ENCODE assay signal across 8 cellular contexts in the genomic region with DNA sequence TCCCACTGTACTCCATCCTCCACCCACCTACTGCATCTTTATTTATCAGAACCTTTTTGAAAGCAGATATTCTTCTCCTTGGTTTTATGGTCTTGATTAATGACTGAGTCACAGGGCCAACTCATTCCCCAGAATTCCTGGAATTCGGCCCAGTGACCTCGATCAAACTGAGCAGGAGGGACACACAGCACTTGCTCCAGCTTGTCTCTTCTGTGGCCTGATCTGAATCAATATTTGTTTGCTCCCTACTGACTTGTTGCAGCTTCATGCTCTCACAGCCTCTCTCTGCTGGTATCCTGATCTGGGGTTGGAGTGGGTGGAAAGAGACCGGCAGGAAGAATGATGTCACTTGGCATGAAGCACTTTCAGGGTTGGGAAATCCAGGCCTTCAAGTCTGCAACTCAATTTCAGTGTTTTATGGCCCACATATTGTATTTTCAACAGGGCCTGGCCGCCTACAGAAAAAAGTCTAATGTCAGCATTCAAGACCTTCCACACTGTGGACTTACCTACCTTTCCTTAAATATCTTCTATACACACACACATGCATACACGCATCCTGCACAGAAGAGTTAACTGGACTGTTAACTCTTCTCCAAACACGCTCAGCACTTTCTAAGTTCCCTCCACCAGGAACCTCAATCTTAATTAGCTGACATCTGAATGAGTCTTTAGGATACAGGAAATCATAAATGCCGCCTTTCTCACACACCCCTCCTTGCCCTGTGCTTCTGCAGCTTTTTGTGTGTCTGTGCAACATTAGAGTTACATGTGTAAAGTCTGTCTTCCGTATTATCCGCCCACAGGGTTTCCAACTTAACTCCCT. TPM values are rescaled to one million over a fixed set of nuclear protein-coding genes. Genes with fewer than 3 reads are reported as not detected.
DNase-seq lines count a peak whose midpoint lies in the region; ATAC-seq, FAIRE-seq and TF ChIP-seq lines count a peak whose summit lies in the region.

No MANE protein-coding gene starts in this region.

- FAIRE-seq in HTR-8/SVneo (lab: Jason Lieb, UNC): no peak

- H3K27me3 ChIP-seq in CD4-positive, CD25-positive, alpha-beta regulatory T cell (ENCODE audit: control insufficient read depth, insufficient read depth, low read length): no peaks in the 10 kb centered on the region

- H3K9me3 Mint-ChIP-seq in CD4-positive, CD25-positive, alpha-beta regulatory T cell: no peaks in the 10 kb centered on the region

- no peak for DNase-seq in CD4-positive, CD25-positive, alpha-beta regulatory T cell
- DNase-seq in HTR-8/SVneo (ENCODE audit: insufficient read length, low spot score) (peak; percentile 60), T1000 (lab: John Stamatoyannopoulos, UW) (peak; percentile 80), foreskin fibroblast (peak; percentile 99), renal cortical epithelial cell (ENCODE audit: low read depth) (peak; percentile 99)

- peak overlapping the region; percentile 53 for H3K4me3 ChIP-seq in CD4-positive, CD25-positive, alpha-beta regulatory T cell (ENCODE audit: low read depth, low read length)
- peak overlapping the region; percentile 79 to 99 for H3K4me3 ChIP-seq in foreskin fibroblast (ENCODE audit: low read depth in 1 of 2, low read length in 2 of 2)

- no peak for ATAC-seq in CD4-positive, CD25-positive, alpha-beta regulatory T cell (ENCODE audit: low read depth in 2 of 2)
- no peak for ATAC-seq in HG03280 (IDR thresholded peaks at IDR 0.05; ENCODE audit: unreplicated experiment)
- ATAC-seq in HG02840 (IDR thresholded peaks at IDR 0.05; ENCODE audit: low FRiP score, unreplicated experiment): no peak
- ATAC-seq in HG02970 (IDR thresholded peaks at IDR 0.05; ENCODE audit: low FRiP score, unreplicated experiment): no peak

- H3K36me3 ChIP-seq in CD4-positive, CD25-positive, alpha-beta regulatory T cell (ENCODE audit: control insufficient read depth, insufficient read depth, low read length): peaks cover 11% of the 10 kb centered on the region

- H3K27me3 Mint-ChIP-seq in CD4-positive, CD25-positive, alpha-beta regulatory T cell: no peaks in the 10 kb centered on the region

- TF ChIP-seq CTCF in foreskin fibroblast (IDR thresholded peaks at IDR 0.05; ENCODE audit: low read depth, low read length): no peak

- peak overlapping the region; percentile 3 to 71 (median 7) for H3K27ac Mint-ChIP-seq in CD4-positive, CD25-positive, alpha-beta regulatory T cell

- H3K4me1 Mint-ChIP-seq in CD4-positive, CD25-positive, alpha-beta regulatory T cell: peaks cover 22 to 86% (median 70%) of the 10 kb centered on the region in 4 donors

- H3K36me3 Mint-ChIP-seq in CD4-positive, CD25-positive, alpha-beta regulatory T cell: peaks cover 24% of the 10 kb centered on the region

- no peaks in the 10 kb centered on the region for H3K9me3 ChIP-seq in CD4-positive, CD25-positive, alpha-beta regulatory T cell (ENCODE audit: control insufficient read depth in 2 of 2, low read length in 2 of 2)

- H3K4me1 ChIP-seq in CD4-positive, CD25-positive, alpha-beta regulatory T cell (ENCODE audit: control insufficient read depth, insufficient read depth, low read length, poor library complexity, severe bottlenecking): peaks cover 94% of the 10 kb centered on the region

- peak overlapping the region in 3 of 4 donors; percentile 27 to 70 (median 60) for H3K4me3 Mint-ChIP-seq in CD4-positive, CD25-positive, alpha-beta regulatory T cell

- peak overlapping the region; percentile 67 for H3K27ac ChIP-seq in CD4-positive, CD25-positive, alpha-beta regulatory T cell (ENCODE audit: insufficient read depth, low read length, poor library complexity, severe bottlenecking)

RNA-seq across cellular contexts. Expression of gene ANXA2, which starts 4.6 kb away (rescaled TPM):
- total RNA-seq in CD4-positive, CD25-positive, alpha-beta regulatory T cell: 261 TPM
- 1,000 to 10,000 TPM in 2 of 4 donors, 100 to 1,000 TPM in 2; 681 to 1,236 (median 896) TPM for polyA plus RNA-seq in CD4-positive, CD25-positive, alpha-beta regulatory T cell
- total RNA-seq in renal cortical epithelial cell: 3,594 and 6,130 TPM in 2 replicates

Comparison
In these comparisons a context has a peak if more than half of its experiments do, and no peak if none do; other contexts are left out.
1. DNase-seq: peak in HTR-8/SVneo (single experiment), T1000 (single experiment), foreskin fibroblast (2 of 2) and renal cortical epithelial cell (single experiment); none in CD4-positive, CD25-positive, alpha-beta regulatory T cell (0 of 3).
2. RNA of gene ANXA2, which starts 4.6 kb away (total RNA-seq): 3,594 to 6,130 TPM in renal cortical epithelial cell; 261 TPM in CD4-positive, CD25-positive, alpha-beta regulatory T cell (single experiment); every median in the first group is over 10 times any median in the second.